ENCODE assay signal across 1 cellular context in the genomic region with DNA sequence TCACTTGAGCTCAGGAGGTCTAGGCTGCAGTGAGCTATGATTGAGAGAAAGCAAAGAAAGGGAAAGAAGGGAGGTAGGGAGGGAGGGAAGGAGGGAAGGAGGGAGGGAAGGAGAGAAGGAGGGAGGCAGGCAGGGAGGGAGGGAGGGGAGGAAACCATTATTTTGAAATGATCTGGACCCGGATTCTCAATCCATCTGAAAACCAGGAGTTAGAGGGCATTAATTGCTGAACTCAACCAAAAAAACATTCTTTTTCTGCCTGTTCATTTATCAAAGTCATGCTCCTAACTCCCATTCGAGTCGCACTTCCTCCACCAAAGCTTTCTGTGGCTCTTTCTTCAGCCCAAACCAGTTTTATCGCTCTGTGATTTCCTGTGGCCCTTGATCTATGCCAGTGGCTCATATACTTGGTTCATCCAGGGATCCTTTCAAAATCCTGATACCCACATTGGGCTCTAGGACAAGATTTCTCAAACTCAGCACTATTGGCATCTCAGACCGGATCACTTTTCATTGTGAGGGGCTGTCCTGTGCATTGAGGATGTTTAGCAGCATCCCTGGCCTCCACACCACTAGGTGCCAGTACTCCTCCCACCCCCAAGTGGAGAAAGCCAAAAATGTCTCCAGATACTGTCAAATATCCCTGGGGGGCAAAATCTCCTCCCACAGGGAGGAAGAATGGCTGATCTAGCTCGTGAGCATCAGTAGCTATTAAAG.
TF ChIP-seq lines count a peak whose summit lies in the region.

No MANE protein-coding gene starts in this region.

TF ChIP-seq in HepG2, 621 proteins besides CTCF, POLR2A, EP300 and RAD21 (continued from another document):
- no peak for TF ChIP-seq TOPORS (CRISPR knock-in tag; IDR thresholded peaks at IDR 0.05)
- TF ChIP-seq, protein P1, sequence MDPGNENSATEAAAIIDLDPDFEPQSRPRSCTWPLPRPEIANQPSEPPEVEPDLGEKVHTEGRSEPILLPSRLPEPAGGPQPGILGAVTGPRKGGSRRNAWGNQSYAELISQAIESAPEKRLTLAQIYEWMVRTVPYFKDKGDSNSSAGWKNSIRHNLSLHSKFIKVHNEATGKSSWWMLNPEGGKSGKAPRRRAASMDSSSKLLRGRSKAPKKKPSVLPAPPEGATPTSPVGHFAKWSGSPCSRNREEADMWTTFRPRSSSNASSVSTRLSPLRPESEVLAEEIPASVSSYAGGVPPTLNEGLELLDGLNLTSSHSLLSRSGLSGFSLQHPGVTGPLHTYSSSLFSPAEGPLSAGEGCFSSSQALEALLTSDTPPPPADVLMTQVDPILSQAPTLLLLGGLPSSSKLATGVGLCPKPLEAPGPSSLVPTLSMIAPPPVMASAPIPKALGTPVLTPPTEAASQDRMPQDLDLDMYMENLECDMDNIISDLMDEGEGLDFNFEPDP (CRISPR knock-in tag; conservative IDR thresholded peaks at IDR 0.05): no peak
